ENCODE assay signal across 8 cellular contexts in the genomic region with DNA sequence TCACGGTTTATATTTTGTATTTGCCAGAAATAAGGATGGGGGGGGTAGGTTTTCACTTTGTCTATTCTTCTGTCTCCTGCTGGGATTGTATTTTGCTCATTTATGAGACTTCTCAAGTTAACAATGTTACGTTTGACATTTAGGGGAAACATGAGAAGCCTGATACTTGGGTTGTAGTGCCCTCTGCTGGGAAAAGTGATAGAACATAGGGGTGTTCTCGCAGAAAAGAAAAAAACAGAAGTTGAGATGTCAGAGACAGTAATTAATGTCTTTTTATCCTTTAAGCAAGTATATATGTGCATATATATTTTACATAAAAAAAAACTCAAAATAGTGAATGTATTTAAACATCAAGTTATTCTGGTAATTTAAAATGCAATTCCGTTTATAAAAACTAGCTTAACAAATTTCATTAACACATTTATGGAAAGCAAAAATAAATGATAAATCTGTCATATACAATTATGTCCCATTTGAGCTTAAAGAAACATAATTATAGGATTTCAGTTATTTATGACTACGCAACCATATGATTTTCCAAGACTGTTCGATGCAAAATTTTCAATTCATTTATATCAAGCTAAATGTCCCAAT. TPM values are rescaled to one million over a fixed set of nuclear protein-coding genes. Genes with fewer than 3 reads are reported as not detected.
DNase-seq lines count a peak whose midpoint lies in the region; ATAC-seq and TF ChIP-seq lines count a peak whose summit lies in the region.

No MANE protein-coding gene starts in this region.

- no peak overlapping the region for H2BK5ac ChIP-seq in trophoblast cell (ENCODE audit: low read depth, low read length, poor library complexity)

- H3K4me3 ChIP-seq in GM12865 (ENCODE audit: low read depth, low read length) (no peak overlapping the region), fibroblast of lung (replicated peaks in 1 of 4; ENCODE audit: control extremely low read depth in 1 of 4, insufficient read depth in 1 of 4, low read depth in 3 of 4, low read length in 4 of 4) (no peak overlapping the region), trophoblast cell (ENCODE audit: low read depth, low read length) (no peak overlapping the region)

- H3K4ac ChIP-seq in trophoblast cell (ENCODE audit: low read depth, low read length): no peak overlapping the region

- H3K9ac ChIP-seq in fibroblast of lung (ENCODE audit: insufficient read depth, low read length) (no peak overlapping the region), trophoblast cell (ENCODE audit: low read length) (no peak overlapping the region)

- DNase-seq in AG09319 (ENCODE audit: extremely low read depth, low read depth) (peak; percentile 12), GM12865 (ENCODE audit: low read depth) (peak; percentile 62), NCI-H1417 (lab: John Stamatoyannopoulos, UW) (peak; percentile 49 to 84 (median 77)), SW480 (ENCODE audit: low spot score) (peak; percentile 38), fibroblast of lung (ENCODE audit: low read depth in 2 of 2) (peak; percentile 52 to 59), trophoblast cell (peak; percentile 40 to 86), T-helper 9 cell (no peak)

- no peaks in the 10 kb centered on the region for H3K27me3 ChIP-seq in fibroblast of lung (ENCODE audit: control insufficient read depth, insufficient read depth, low read length)
- no peaks in the 10 kb centered on the region for H3K27me3 ChIP-seq in trophoblast cell (ENCODE audit: insufficient read depth, low read length)

- no peak overlapping the region for H2BK12ac ChIP-seq in trophoblast cell (ENCODE audit: low read length)

- H3K36me3 ChIP-seq in fibroblast of lung (ENCODE audit: control insufficient read depth, insufficient read depth, low read length) (no peaks in the 10 kb centered on the region), trophoblast cell (ENCODE audit: control insufficient read depth in 1 of 2, insufficient read depth in 2 of 2, low read length in 2 of 2) (no peaks in the 10 kb centered on the region)

- H3K18ac ChIP-seq in trophoblast cell (ENCODE audit: low read length): no peak overlapping the region

- no peaks in the 10 kb centered on the region for H3K79me1 ChIP-seq in trophoblast cell (ENCODE audit: low read length)

- no peak overlapping the region for H4K8ac ChIP-seq in trophoblast cell (ENCODE audit: low read depth, low read length)

- H3K27ac ChIP-seq in fibroblast of lung (ENCODE audit: insufficient read depth, low read length): no peak overlapping the region
- H3K27ac ChIP-seq in trophoblast cell (ENCODE audit: low read depth, low read length): no peak overlapping the region

- H3K4me1 ChIP-seq in fibroblast of lung (ENCODE audit: control insufficient read depth, extremely low read depth, insufficient read depth, low read length) (no peaks in the 10 kb centered on the region), trophoblast cell (ENCODE audit: control insufficient read depth in 1 of 2, insufficient read depth in 2 of 2, low read length in 2 of 2) (no peaks in the 10 kb centered on the region)

- TF ChIP-seq CTCF in AG09319 (IDR thresholded peaks at IDR 0.05; ENCODE audit: low read depth, low read length) (peak; percentile 73), GM12865 (IDR thresholded peaks at IDR 0.05; ENCODE audit: insufficient read depth, low read depth, low read length, missing control alignments) (peak; percentile 62), fibroblast of lung (conservative IDR thresholded peaks at IDR 0.05 in 1 of 2, IDR thresholded peaks at IDR 0.05 in 1 of 2; ENCODE audit: low read depth in 1 of 2, low read length in 2 of 2) (peak; percentile 63 to 84)

- no peak overlapping the region for H3K14ac ChIP-seq in trophoblast cell (ENCODE audit: low read length)

- no peaks in the 10 kb centered on the region for H4K20me1 ChIP-seq in fibroblast of lung (ENCODE audit: control insufficient read depth, extremely low read depth, insufficient read depth, low read length)

- H2AFZ ChIP-seq in fibroblast of lung (ENCODE audit: low read length): no peak overlapping the region
- H2AFZ ChIP-seq in trophoblast cell (ENCODE audit: insufficient read depth, low read length, poor library complexity): no peak overlapping the region

- H3K4me2 ChIP-seq in fibroblast of lung (ENCODE audit: extremely low read depth, insufficient read depth, low read length): no peak overlapping the region
- H3K4me2 ChIP-seq in trophoblast cell (ENCODE audit: low read length): no peak overlapping the region

- no peak overlapping the region for H3K23ac ChIP-seq in trophoblast cell (ENCODE audit: low read length)

- H2BK120ac ChIP-seq in trophoblast cell (ENCODE audit: insufficient read depth, low read length, poor library complexity): no peak overlapping the region

- H3K79me2 ChIP-seq in fibroblast of lung (ENCODE audit: control insufficient read depth, insufficient read depth, low read length): no peaks in the 10 kb centered on the region
- no peaks in the 10 kb centered on the region for H3K79me2 ChIP-seq in trophoblast cell (ENCODE audit: control insufficient read depth, insufficient read depth, low read length, poor library complexity)

- no CpG with 5 or more reads among the region's 6 CpGs for WGBS in trophoblast cell (ENCODE audit: extremely low coverage, insufficient coverage, insufficient read length)

- H3K9me3 ChIP-seq in fibroblast of lung (ENCODE audit: control insufficient read depth, insufficient read depth, low read depth, low read length): no peaks in the 10 kb centered on the region
- H3K9me3 ChIP-seq in trophoblast cell (ENCODE audit: insufficient read depth, low read depth, low read length): peaks cover 2% of the 10 kb centered on the region

- peak; percentile 82 for ATAC-seq in HG02759 (IDR thresholded peaks at IDR 0.05; ENCODE audit: unreplicated experiment)

- no peak overlapping the region for H2AK5ac ChIP-seq in trophoblast cell (ENCODE audit: low read length)

- H4K12ac ChIP-seq in trophoblast cell (ENCODE audit: low read depth, low read length): no peak overlapping the region

- H4K91ac ChIP-seq in trophoblast cell (ENCODE audit: low read depth, low read length): no peak overlapping the region

RNA-seq across cellular contexts. Expression of gene TMPRSS11F, which starts 46.0 kb away (rescaled TPM):
- total RNA-seq in fibroblast of lung: not detected in 2 replicates
- polyA plus RNA-seq in fibroblast of lung: not detected in 2 replicates
- polyA plus RNA-seq in fibroblast of lung (2012): not detected in 2 replicates
- polyA minus RNA-seq in fibroblast of lung (ENCODE audit: low replicate concordance): not detected in 2 replicates
- 0.01 TPM in 1 of 2 replicates, not detected in the other for polyA plus RNA-seq in trophoblast cell (2013)
